In genomic region chr2:176177580-176178270, GRCh38 we compare ENCODE assay signal across 9 cellular contexts. TPM values are rescaled to one million over a fixed set of nuclear protein-coding genes. Genes with fewer than 3 reads are reported as not detected.
DNase-seq lines count a peak whose midpoint lies in the region; FAIRE-seq and TF ChIP-seq lines count a peak whose summit lies in the region.
"Had no signal": no experiment of that assay in that cellular context is flagged by ENCODE, and none has a peak within 500 bp of the region (broad histone marks: within the 10 kb centered on the region; RNA-seq: fewer than 3 reads in every experiment).

No MANE protein-coding gene starts in this region.

- H3K36me3 ChIP-seq in small intestine (ENCODE audit: control insufficient read depth in 2 of 2, insufficient read depth in 2 of 2, low read length in 2 of 2), result no peaks in the 10 kb centered on the region

- no peak for FAIRE-seq in small intestine (lab: Jason Lieb, UNC)
- FAIRE-seq: A204.1 had no signal

- no peaks in the 10 kb centered on the region for H3K4me1 ChIP-seq in small intestine (ENCODE audit: control insufficient read depth in 2 of 2, insufficient read depth in 1 of 2, low read depth in 1 of 2, low read length in 1 of 2)

- H3K27me3 ChIP-seq in small intestine (ENCODE audit: control insufficient read depth in 2 of 2, insufficient read depth in 2 of 2, low read length in 2 of 2), result peaks cover 5 to 42% of the 10 kb centered on the region in 2 donors

- WGBS in small intestine, 3 donors, result 6 to 9% (median 6%) methylated on average over 38 to 43 of the region's 43 CpGs

- no peaks in the 10 kb centered on the region for H3K9me3 ChIP-seq in small intestine (ENCODE audit: control insufficient read depth, low read depth)

- H3K4me3 ChIP-seq in fibroblast of villous mesenchyme (ENCODE audit: low read depth, low read length) (peak overlapping the region; percentile 54), small intestine (ENCODE audit: low read depth in 1 of 2, low read length in 2 of 2) (peak overlapping the region; percentile 16 to 17)

- H3K27ac ChIP-seq in small intestine (ENCODE audit: low read depth in 1 of 2, low read length in 1 of 2), result peak overlapping the region in 1 of 2 donors; percentile 40

- DNase-seq in NCI-H187 (lab: John Stamatoyannopoulos, UW), result peak; percentile 50 to 74
- no peak for DNase-seq in NCI-H187 treated with DMSO at 0.1 percent for 48 hours (lab: John Stamatoyannopoulos, UW)
- peak; percentile 85 for DNase-seq in NCI-H2196 (lab: John Stamatoyannopoulos, UW; ENCODE audit: unreplicated experiment)
- no peak for DNase-seq in fibroblast of villous mesenchyme (ENCODE audit: low read depth)
- no peak for DNase-seq in small intestine
- DNase-seq in Kasumi-1 (lab: John Stamatoyannopoulos, UW), result no peak
- no peak for DNase-seq in DMS53 treated with DMSO at 0.1 percent for 48 hours (lab: John Stamatoyannopoulos, UW; ENCODE audit: unreplicated experiment)
- no peak for DNase-seq in dedifferentiated amniotic fluid mesenchymal stem cell (ENCODE audit: extremely low spot score)

- no peak for TF ChIP-seq CTCF in fibroblast of villous mesenchyme (IDR thresholded peaks at IDR 0.05; ENCODE audit: insufficient read depth, low read depth, low read length)

RNA-seq across cellular contexts. Expression of gene HOXD1, which starts 10.7 kb away (rescaled TPM):
- under 0.01 and 0.32 TPM in 2 replicates for total RNA-seq in fibroblast of villous mesenchyme
- under 1 TPM in 1 of 3 donors, not detected in 2; 1.00 TPM for polyA plus RNA-seq in small intestine

RNA-seq across cellular contexts. Expression of gene HOXD3, which starts 20.6 kb away (rescaled TPM):
- 14.5 and 21.6 TPM in 2 replicates for total RNA-seq in fibroblast of villous mesenchyme
- polyA plus RNA-seq in small intestine, result under 1 TPM in 1 of 3 donors, not detected in 2; 0.98 TPM

RNA-seq across cellular contexts. Expression of gene HOXD4, which starts 26.4 kb away (rescaled TPM):
- 5.5 and 7.8 TPM in 2 replicates for total RNA-seq in fibroblast of villous mesenchyme
- under 1 TPM in 1 of 3 donors, not detected in 2; 0.97 TPM for polyA plus RNA-seq in small intestine

RNA-seq across cellular contexts. Expression of gene HOXD8, which starts 48.2 kb away (rescaled TPM):
- 11.9 and 15.5 TPM in 2 replicates for total RNA-seq in fibroblast of villous mesenchyme
- 1 to 10 TPM in 2 of 3 donors, under 1 TPM in 1; 0.89 to 5.3 (median 1.9) TPM for polyA plus RNA-seq in small intestine

RNA-seq across cellular contexts. Expression of gene HOXD9, which starts 55.2 kb away (rescaled TPM):
- 10.6 and 11.2 TPM in 2 replicates for total RNA-seq in fibroblast of villous mesenchyme
- 1 to 10 TPM in 1 of 3 donors, under 1 TPM in 1, not detected in 1; 0.27 to 1.9 TPM for polyA plus RNA-seq in small intestine

Comparison
In these comparisons a context has a peak if more than half of its experiments do, and no peak if none do; other contexts are left out.
1. DNase-seq: peak in NCI-H187 (2 of 2) and NCI-H2196 (single experiment); none in NCI-H187 treated with DMSO at 0.1 percent for 48 hours (single experiment), fibroblast of villous mesenchyme (single experiment), small intestine (single experiment), Kasumi-1 (0 of 2), DMS53 treated with DMSO at 0.1 percent for 48 hours (single experiment) and dedifferentiated amniotic fluid mesenchymal stem cell (single experiment).